Comparison of ENCODE assay signal across 19 cellular contexts in genomic region chr11:131530411-131530810, GRCh38.
"Had no signal": no experiment of that assay in that cellular context is flagged by ENCODE, and none has a peak within 500 bp of the region (broad histone marks: within the 10 kb centered on the region; RNA-seq: fewer than 3 reads in every experiment).

No MANE protein-coding gene starts in this region.

- ATAC-seq: activated CD4-positive, CD25-positive, alpha-beta regulatory T cell treated with anti-CD3 and anti-CD28 coated beads, Interleukin-2, amount 50 U/mL, for 24 hours; activated naive CD8-positive, alpha-beta T cell treated with anti-CD3 and anti-CD28 coated beads, Interleukin-2, amount 50 U/mL, for 24 hours; activated T-cell treated with anti-CD3 and anti-CD28 coated beads, Interleukin-2, amount 50 U/mL, for 4 hours; effector memory CD8-positive, alpha-beta T cell; left ventricle myocardium superior; natural killer cell had no signal

- H3K36me3 Mint-ChIP-seq: memory B cell, natural killer cell had no signal

- H3K27me3 Mint-ChIP-seq: activated CD4-positive, alpha-beta T cell treated with anti-CD3 and anti-CD28 coated beads, Interleukin-2, amount 10 ng/mL, durations not matched to agents 7 days and 5 days; activated naive CD8-positive, alpha-beta T cell treated with anti-CD3 and anti-CD28 coated beads, Interleukin-2, amount 50 U/mL, for 24 hours; effector memory CD8-positive, alpha-beta T cell; memory B cell had no signal

- DNase-seq: activated CD4-positive, alpha-beta T cell treated with anti-CD3 and anti-CD28 coated beads, Interleukin-2, amount 10 ng/mL, durations not matched to agents 7 days and 5 days; activated CD8-positive, alpha-beta memory T cell treated with anti-CD3 and anti-CD28 coated beads, Interleukin-2, amount 50 U/mL, for 4 hours; activated naive CD4-positive, alpha-beta T cell treated with anti-CD3 and anti-CD28 coated beads for 36 hours; activated naive CD8-positive, alpha-beta T cell treated with anti-CD3 and anti-CD28 coated beads, Interleukin-2, amount 50 U/mL, for 24 hours; activated T-cell treated with anti-CD3 and anti-CD28 coated beads, Interleukin-2, amount 50 U/mL, for 4 hours; dermis blood vessel endothelial cell; effector memory CD8-positive, alpha-beta T cell; glutamatergic neuron; left ventricle myocardium superior; natural killer cell; occipital lobe; stimulated activated CD4-positive, alpha-beta T cell treated with anti-CD3 and anti-CD28 coated beads, Interleukin-12 subunit alpha, Interleukin-12 subunit beta, amount 100 ng/mL, for 4 hours; stimulated activated CD4-positive, alpha-beta T cell treated with anti-CD3 and anti-CD28 coated beads, Interleukin-1b, Interleukin-23, amount 100 ng/mL, for 48 hours; stimulated activated naive CD4-positive, alpha-beta T cell treated with Interleukin-2 at 50 U/mL for 16 hours; transverse colon; uterus had no signal

- H3K9me3 ChIP-seq: transverse colon, uterus had no signal

- H3K4me1 Mint-ChIP-seq: activated CD4-positive, alpha-beta T cell treated with anti-CD3 and anti-CD28 coated beads, Interleukin-2, amount 10 ng/mL, durations not matched to agents 7 days and 5 days; activated naive CD8-positive, alpha-beta T cell treated with anti-CD3 and anti-CD28 coated beads, Interleukin-2, amount 50 U/mL, for 24 hours; memory B cell; natural killer cell had no signal

- H3K27ac ChIP-seq: transverse colon, uterus had no signal

- H3K36me3 ChIP-seq: transverse colon, uterus had no signal

- H3K4me1 ChIP-seq: transverse colon, uterus had no signal

- H3K4me3 ChIP-seq: transverse colon, uterus had no signal

- H3K27me3 ChIP-seq: transverse colon, uterus had no signal

- H3K9me3 Mint-ChIP-seq: activated CD4-positive, alpha-beta T cell treated with anti-CD3 and anti-CD28 coated beads, Interleukin-2, amount 10 ng/mL, durations not matched to agents 7 days and 5 days; activated naive CD4-positive, alpha-beta T cell treated with anti-CD3 and anti-CD28 coated beads for 36 hours; activated naive CD8-positive, alpha-beta T cell treated with anti-CD3 and anti-CD28 coated beads, Interleukin-2, amount 50 U/mL, for 24 hours; activated T-cell treated with anti-CD3 and anti-CD28 coated beads, Interleukin-2, amount 50 U/mL, for 4 hours; memory B cell; natural killer cell; T-helper 1 cell treated with Interleukin-12 subunit alpha and Interleukin-12 subunit beta and Interleukin-4 antibody, amounts not matched to agents 30 μg/mL and 1 μg/mL, for 36 hours had no signal

- H3K4me3 Mint-ChIP-seq: activated CD4-positive, alpha-beta T cell treated with anti-CD3 and anti-CD28 coated beads, Interleukin-2, amount 10 ng/mL, durations not matched to agents 7 days and 5 days; activated naive CD4-positive, alpha-beta T cell treated with anti-CD3 and anti-CD28 coated beads for 36 hours; activated naive CD8-positive, alpha-beta T cell treated with anti-CD3 and anti-CD28 coated beads, Interleukin-2, amount 50 U/mL, for 24 hours; activated T-cell treated with anti-CD3 and anti-CD28 coated beads, Interleukin-2, amount 50 U/mL, for 4 hours; effector memory CD8-positive, alpha-beta T cell; memory B cell; natural killer cell; T-helper 1 cell treated with Interleukin-12 subunit alpha and Interleukin-12 subunit beta and Interleukin-4 antibody, amounts not matched to agents 30 μg/mL and 1 μg/mL, for 36 hours had no signal

- H3K27ac Mint-ChIP-seq: activated CD4-positive, alpha-beta T cell treated with anti-CD3 and anti-CD28 coated beads, Interleukin-2, amount 10 ng/mL, durations not matched to agents 7 days and 5 days; activated naive CD4-positive, alpha-beta T cell treated with anti-CD3 and anti-CD28 coated beads for 36 hours; activated naive CD8-positive, alpha-beta T cell treated with anti-CD3 and anti-CD28 coated beads, Interleukin-2, amount 50 U/mL, for 24 hours; effector memory CD8-positive, alpha-beta T cell; memory B cell; natural killer cell; T-helper 1 cell treated with Interleukin-12 subunit alpha and Interleukin-12 subunit beta and Interleukin-4 antibody, amounts not matched to agents 30 μg/mL and 1 μg/mL, for 36 hours had no signal
